In genomic region chr1:11891433-11892186, GRCh38 we compare ENCODE assay signal across 32 cellular contexts. TPM values are rescaled to one million over a fixed set of nuclear protein-coding genes. Genes with fewer than 3 reads are reported as not detected.
"Had no signal": no experiment of that assay in that cellular context is flagged by ENCODE, and none has a peak within 500 bp of the region (broad histone marks: within the 10 kb centered on the region; RNA-seq: fewer than 3 reads in every experiment).

No MANE protein-coding gene starts in this region.

- H3K36me3 ChIP-seq: brain microvascular endothelial cell, esophagus squamous epithelium, gastroesophageal sphincter, heart right ventricle had no signal

- H3K4me3 ChIP-seq: esophagus squamous epithelium, gastroesophageal sphincter, heart right ventricle had no signal

- FAIRE-seq: astrocyte, colon had no signal

- H3K4me1 ChIP-seq: esophagus squamous epithelium, gastroesophageal sphincter had no signal

- ATAC-seq: activated CD8-positive, alpha-beta T cell treated with anti-CD3 and anti-CD28 coated beads for 36 hours; activated T-cell treated with anti-CD3 and anti-CD28 coated beads, Interleukin-2, amount 50 U/mL, for 4 hours; activated T-helper 17 cell treated with anti-CD3 and anti-CD28 coated beads, Interleukin-2, amount 50 U/mL, for 72 hours; effector memory CD8-positive, alpha-beta T cell; gastroesophageal sphincter; heart right ventricle had no signal

- DNase-seq: activated CD4-positive, alpha-beta T cell treated with anti-CD3 and anti-CD28 coated beads for 1 hour; activated CD4-positive, alpha-beta T cell treated with anti-CD3 and anti-CD28 coated beads for 4 hours; activated CD4-positive, alpha-beta T cell treated with anti-CD3 and anti-CD28 coated beads, Interleukin-2, amount 10 ng/mL, durations not matched to agents 7 days and 5 days; activated CD4-positive, alpha-beta T cell treated with anti-CD3 and anti-CD28 coated beads, Interleukin-2, amount 50 U/mL, for 4 hours; activated CD8-positive, alpha-beta memory T cell treated with anti-CD3 and anti-CD28 coated beads for 24 hours; activated CD8-positive, alpha-beta T cell treated with anti-CD3 and anti-CD28 coated beads for 36 hours; activated effector memory CD4-positive, alpha-beta T cell treated with Interleukin-2 at 50 U/mL for 16 hours; activated gamma-delta T cell treated with Interleukin-2 at 50 U/mL for 16 hours; activated naive CD4-positive, alpha-beta T cell treated with anti-CD3 and anti-CD28 coated beads, Interleukin-2, amount 50 U/mL, for 16 hours; activated naive CD4-positive, alpha-beta T cell treated with Interleukin-2 at 50 U/mL for 16 hours; activated T-cell treated with anti-CD3 and anti-CD28 coated beads, Interleukin-2, amount 50 U/mL, for 4 hours; amniotic stem cell; anterior cingulate cortex; brain microvascular endothelial cell; cortex of kidney; dermis blood vessel endothelial cell; effector CD4-positive, alpha-beta T cell; effector memory CD8-positive, alpha-beta T cell; esophagus squamous epithelium; foreskin melanocyte; heart right ventricle; T-helper 2 cell had no signal

- H3K9me3 ChIP-seq: esophagus squamous epithelium, gastroesophageal sphincter, heart right ventricle had no signal

- H3K27ac ChIP-seq: brain microvascular endothelial cell, esophagus squamous epithelium, gastroesophageal sphincter, heart right ventricle had no signal

RNA-seq across cellular contexts. Expression of gene NPPB, which starts 32.9 kb away (rescaled TPM):
- total RNA-seq: activated CD4-positive, alpha-beta T cell treated with anti-CD3 and anti-CD28 coated beads, Interleukin-2, amount 10 ng/mL, durations not matched to agents 7 days and 5 days; activated CD8-positive, alpha-beta T cell treated with anti-CD3 and anti-CD28 coated beads for 36 hours; activated T-cell treated with anti-CD3 and anti-CD28 coated beads, Interleukin-2, amount 50 U/mL, for 4 hours; activated T-helper 17 cell treated with anti-CD3 and anti-CD28 coated beads, Interleukin-2, amount 50 U/mL, for 72 hours; bronchial epithelial cell; chondrocyte; dermis blood vessel endothelial cell; esophagus squamous epithelium; fibroblast of lung; gastroesophageal sphincter; T-helper 1 cell treated with Interleukin-12 subunit alpha and Interleukin-12 subunit beta and Interleukin-4 antibody, amounts not matched to agents 30 ng/mL and 1 ng/mL, for 36 hours had no signal
- polyA plus RNA-seq: fibroblast of lung had no signal

RNA-seq across cellular contexts. Expression of gene NPPA, which starts 44.0 kb away (rescaled TPM):
- total RNA-seq: activated CD4-positive, alpha-beta T cell treated with anti-CD3 and anti-CD28 coated beads, Interleukin-2, amount 10 ng/mL, durations not matched to agents 7 days and 5 days; activated CD8-positive, alpha-beta T cell treated with anti-CD3 and anti-CD28 coated beads for 36 hours; activated T-cell treated with anti-CD3 and anti-CD28 coated beads, Interleukin-2, amount 50 U/mL, for 4 hours; activated T-helper 17 cell treated with anti-CD3 and anti-CD28 coated beads, Interleukin-2, amount 50 U/mL, for 72 hours; astrocyte; bronchial epithelial cell; chondrocyte; dermis blood vessel endothelial cell; esophagus squamous epithelium; fibroblast of lung; fibroblast of villous mesenchyme; glomerular endothelial cell; T-helper 1 cell treated with Interleukin-12 subunit alpha and Interleukin-12 subunit beta and Interleukin-4 antibody, amounts not matched to agents 30 ng/mL and 1 ng/mL, for 36 hours had no signal
- polyA plus RNA-seq: fibroblast of lung had no signal
